In genomic region chr2:120520929-120521912, GRCh38 we compare ENCODE assay signal across 8 cellular contexts.
DNase-seq lines count a peak whose midpoint lies in the region; FAIRE-seq and TF ChIP-seq lines count a peak whose summit lies in the region.

No MANE protein-coding gene starts in this region.

- H3K27me3 Mint-ChIP-seq in chondrocyte (ENCODE audit: low read depth): peaks cover 30% of the 10 kb centered on the region

- DNase-seq in Caki2 (ENCODE audit: low read depth): peak; percentile 29
- DNase-seq in H54 (ENCODE audit: insufficient read length, low spot score): peak; percentile 50
- DNase-seq in OCI-M1 (lab: John Stamatoyannopoulos, UW): peak; percentile 62
- DNase-seq in chondrocyte (ENCODE audit: low spot score): no peak
- DNase-seq in lung microvascular endothelial cell (ENCODE audit: low read depth in 2 of 2): peak; percentile 44 to 77
- DNase-seq in ureter (ENCODE audit: low spot score): no peak
- DNase-seq in islet precursor cell: no peak
- DNase-seq in sigmoid colon: no peak

- H3K9me3 ChIP-seq in sigmoid colon: no peaks in the 10 kb centered on the region

- peaks cover 25% of the 10 kb centered on the region for H3K4me1 Mint-ChIP-seq in chondrocyte (ENCODE audit: low read depth)

- 33 to 42% methylated on average over 13 of the region's 13 CpGs for WGBS in sigmoid colon, 2 donors

- no peak overlapping the region for H3K4me3 ChIP-seq in sigmoid colon

- no peak for TF ChIP-seq POLR2A in H54 (IDR thresholded peaks at IDR 0.05; ENCODE audit: low read depth, low read length)
- TF ChIP-seq POLR2A in sigmoid colon (IDR thresholded peaks at IDR 0.05): no peak

- FAIRE-seq in H54 (lab: Jason Lieb, UNC): no peak

- H3K9me3 Mint-ChIP-seq in chondrocyte (ENCODE audit: low read depth): no peaks in the 10 kb centered on the region

- peak; percentile 81 for TF ChIP-seq CTCF in chondrocyte (IDR thresholded peaks at IDR 0.05)
- TF ChIP-seq CTCF in sigmoid colon (IDR thresholded peaks at IDR 0.05): peak in 2 of 4 experiments; percentile 10 to 29

- peaks cover 0 to 31% (median 0%) of the 10 kb centered on the region in 3 donors for H3K27me3 ChIP-seq in sigmoid colon

- H3K36me3 ChIP-seq in sigmoid colon: no peaks in the 10 kb centered on the region

- no peak overlapping the region for H3K27ac Mint-ChIP-seq in chondrocyte (ENCODE audit: unreplicated experiment)

- intact Hi-C loops in sigmoid colon (cut with DNase I): no loop called here

- no peak overlapping the region for H3K4me3 Mint-ChIP-seq in chondrocyte (ENCODE audit: unreplicated experiment)

- no peak for TF ChIP-seq EP300 in sigmoid colon (IDR thresholded peaks at IDR 0.05)

- no peaks in the 10 kb centered on the region for H3K4me1 ChIP-seq in sigmoid colon

- in situ Hi-C loops in Caki2 (cut with HindIII; ENCODE audit: low pct_unique_long_range_greater_than_20kb, low sequenced_read_pairs): no loop called here

- H3K36me3 Mint-ChIP-seq in chondrocyte (ENCODE audit: low read depth): no peaks in the 10 kb centered on the region

- no peak overlapping the region for H3K27ac ChIP-seq in sigmoid colon

Comparison
In these comparisons a context has a peak if more than half of its experiments do, and no peak if none do; other contexts are left out.
1. DNase-seq: peak in Caki2 (single experiment), H54 (single experiment), OCI-M1 (single experiment) and lung microvascular endothelial cell (2 of 2); none in chondrocyte (single experiment), ureter (single experiment), islet precursor cell (single experiment) and sigmoid colon (single experiment).